In genomic region chr6:89610149-89610642, GRCh38 we compare ENCODE assay signal across 9 cellular contexts. TPM values are rescaled to one million over a fixed set of nuclear protein-coding genes. Genes with fewer than 3 reads are reported as not detected.
DNase-seq lines count a peak whose midpoint lies in the region; ATAC-seq and TF ChIP-seq lines count a peak whose summit lies in the region.
"Had no signal": no experiment of that assay in that cellular context is flagged by ENCODE, and none has a peak within 500 bp of the region (broad histone marks: within the 10 kb centered on the region; RNA-seq: fewer than 3 reads in every experiment).

No MANE protein-coding gene starts in this region.

- ATAC-seq in HG03280 (IDR thresholded peaks at IDR 0.05; ENCODE audit: unreplicated experiment) = peak; percentile 76

- DNase-seq in NCI-H1417 (lab: John Stamatoyannopoulos, UW) (peak; percentile 8 to 57 (median 35)), NCI-H1417 treated with DMSO at 0.1 percent for 48 hours (lab: John Stamatoyannopoulos, UW) (no peak), OCI-M2 (lab: John Stamatoyannopoulos, UW; ENCODE audit: unreplicated experiment) (peak; percentile 28), fibroblast of lung (ENCODE audit: low read depth in 2 of 2) (peak; percentile 9 to 37), thyroid gland (peak; percentile 46 to 61)
- peak; percentile 84 for DNase-seq in activated T-cell treated with anti-CD3 and anti-CD28 coated beads, Interleukin-2, amount 50 U/mL, for 24 hours

- intact Hi-C loops in thyroid gland (cut with DNase I) = loop anchor here (5.0 kb wide), 1 partner anchor 178 kb away; the partner anchor contains the start of gene ANKRD6

- no peaks in the 10 kb centered on the region for H3K27me3 Mint-ChIP-seq in activated T-cell treated with anti-CD3 and anti-CD28 coated beads, Interleukin-2, amount 50 U/mL, for 24 hours

- H3K4me1 Mint-ChIP-seq in activated T-cell treated with anti-CD3 and anti-CD28 coated beads, Interleukin-2, amount 50 U/mL, for 24 hours (ENCODE audit: low read depth) = no peaks in the 10 kb centered on the region

- TF ChIP-seq CTCF in fibroblast of lung (conservative IDR thresholded peaks at IDR 0.05 in 1 of 2, IDR thresholded peaks at IDR 0.05 in 1 of 2; ENCODE audit: low read depth in 1 of 2, low read length in 2 of 2) (peak; percentile 72 to 79), neutrophil (IDR thresholded peaks at IDR 0.05) (peak; percentile 74), thyroid gland (IDR thresholded peaks at IDR 0.05) (peak; percentile 28 to 75 (median 62))

- H3K36me3 ChIP-seq in fibroblast of lung (ENCODE audit: control insufficient read depth, insufficient read depth, low read length) (no peaks in the 10 kb centered on the region), neutrophil (no peaks in the 10 kb centered on the region), thyroid gland (no peaks in the 10 kb centered on the region)
- H3K36me3 ChIP-seq: BLaER1 had no signal

- no peaks in the 10 kb centered on the region for H3K9me3 Mint-ChIP-seq in activated T-cell treated with anti-CD3 and anti-CD28 coated beads, Interleukin-2, amount 50 U/mL, for 24 hours

- H3K27ac Mint-ChIP-seq in activated T-cell treated with anti-CD3 and anti-CD28 coated beads, Interleukin-2, amount 50 U/mL, for 24 hours = no peak overlapping the region

- H4K20me1 ChIP-seq in fibroblast of lung (ENCODE audit: control insufficient read depth, extremely low read depth, insufficient read depth, low read length) = no peaks in the 10 kb centered on the region
- H4K20me1 ChIP-seq: BLaER1 had no signal

- H3K4me2 ChIP-seq in fibroblast of lung (ENCODE audit: extremely low read depth, insufficient read depth, low read length) = no peak overlapping the region
- H3K4me2 ChIP-seq: BLaER1 had no signal

- no peak overlapping the region for H3K9ac ChIP-seq in fibroblast of lung (ENCODE audit: insufficient read depth, low read length)
- H3K9ac ChIP-seq: BLaER1 had no signal

- no peak overlapping the region for H2AFZ ChIP-seq in fibroblast of lung (ENCODE audit: low read length)

- no peaks in the 10 kb centered on the region for H3K36me3 Mint-ChIP-seq in activated T-cell treated with anti-CD3 and anti-CD28 coated beads, Interleukin-2, amount 50 U/mL, for 24 hours (ENCODE audit: low read depth)

- H3K27ac ChIP-seq in fibroblast of lung (ENCODE audit: insufficient read depth, low read length) = no peak overlapping the region
- H3K27ac ChIP-seq in neutrophil = no peak overlapping the region
- no peak overlapping the region for H3K27ac ChIP-seq in thyroid gland
- H3K27ac ChIP-seq: BLaER1 had no signal

- H3K9me3 ChIP-seq in fibroblast of lung (ENCODE audit: control insufficient read depth, insufficient read depth, low read depth, low read length) = no peaks in the 10 kb centered on the region
- H3K9me3 ChIP-seq in neutrophil = no peaks in the 10 kb centered on the region
- H3K9me3 ChIP-seq in thyroid gland = no peaks in the 10 kb centered on the region
- H3K9me3 ChIP-seq: BLaER1 had no signal

- TF ChIP-seq POLR2A in thyroid gland (IDR thresholded peaks at IDR 0.05) = no peak

- no peaks in the 10 kb centered on the region for H3K79me2 ChIP-seq in fibroblast of lung (ENCODE audit: control insufficient read depth, insufficient read depth, low read length)

- H3K4me3 ChIP-seq in fibroblast of lung (replicated peaks in 1 of 4; ENCODE audit: control extremely low read depth in 1 of 4, insufficient read depth in 1 of 4, low read depth in 3 of 4, low read length in 4 of 4) (no peak overlapping the region), neutrophil (ENCODE audit: low read depth in 1 of 2, low read length in 1 of 2) (no peak overlapping the region), thyroid gland (replicated peaks in 1 of 3) (no peak overlapping the region)
- H3K4me3 ChIP-seq: BLaER1 had no signal

- H3K4me3 Mint-ChIP-seq in activated T-cell treated with anti-CD3 and anti-CD28 coated beads, Interleukin-2, amount 50 U/mL, for 24 hours = no peak overlapping the region

- WGBS in thyroid gland, 2 donors = 58 to 67% methylated on average over 11 of the region's 11 CpGs

- H3K4me1 ChIP-seq in fibroblast of lung (ENCODE audit: control insufficient read depth, extremely low read depth, insufficient read depth, low read length) (no peaks in the 10 kb centered on the region), neutrophil (ENCODE audit: control insufficient read depth in 1 of 2, insufficient read depth in 1 of 2, low read depth in 1 of 2, low read length in 1 of 2) (no peaks in the 10 kb centered on the region), thyroid gland (no peaks in the 10 kb centered on the region)

- H3K27me3 ChIP-seq in fibroblast of lung (ENCODE audit: control insufficient read depth, insufficient read depth, low read length) = no peaks in the 10 kb centered on the region
- no peaks in the 10 kb centered on the region for H3K27me3 ChIP-seq in neutrophil
- H3K27me3 ChIP-seq in thyroid gland = no peaks in the 10 kb centered on the region
- H3K27me3 ChIP-seq: BLaER1 had no signal

RNA-seq across cellular contexts. Expression of gene LYRM2, which starts 28.4 kb away (rescaled TPM):
- 23.4 and 27.4 TPM in 2 replicates for total RNA-seq in fibroblast of lung
- 57.4 and 66.1 TPM in 2 replicates for polyA plus RNA-seq in fibroblast of lung
- polyA plus RNA-seq in fibroblast of lung (2012) = 37.2 and 39.8 TPM in 2 replicates
- polyA minus RNA-seq in fibroblast of lung (ENCODE audit: low replicate concordance) = 2.0 and 5.2 TPM in 2 replicates
- total RNA-seq in thyroid gland = 10 to 100 TPM; 28.7 to 38.5 (median 31.2) TPM
